ENCODE assay signal across 8 cellular contexts in genomic region chr2:10378189-10378588, GRCh38.
DNase-seq lines count a peak whose midpoint lies in the region; ATAC-seq and TF ChIP-seq lines count a peak whose summit lies in the region.

No MANE protein-coding gene starts in this region.

- TF ChIP-seq CTCF in Peyer's patch (IDR thresholded peaks at IDR 0.05), result no peak

- no peaks in the 10 kb centered on the region for H3K27me3 ChIP-seq in Peyer's patch
- no peaks in the 10 kb centered on the region for H3K27me3 ChIP-seq in H7 (ENCODE audit: control insufficient read depth, insufficient read depth, low read length)

- ATAC-seq in HG02973 (IDR thresholded peaks at IDR 0.05; ENCODE audit: unreplicated experiment), result peak; percentile 66

- peak overlapping the region in 1 of 4 donors; percentile 73 for H3K27ac ChIP-seq in Peyer's patch

- DNase-seq in NOMO-1 (lab: John Stamatoyannopoulos, UW; ENCODE audit: unreplicated experiment in 2 of 2), result peak; percentile 7 to 9
- DNase-seq in NOMO-1 treated with dmso at 0.1 percent for 144 hours (lab: John Stamatoyannopoulos, UW; ENCODE audit: unreplicated experiment), result no peak
- peak in 2 of 3 donors; percentile 86 to 87 for DNase-seq in Peyer's patch
- peak; percentile 35 for DNase-seq in stimulated activated CD4-positive, alpha-beta T cell treated with anti-CD3 and anti-CD28 coated beads, Interleukin-4, amount 100 ng/mL, for 24 hours
- DNase-seq in HuH-7.5 (ENCODE audit: low spot score), result no peak
- DNase-seq in H7, result no peak
- DNase-seq in EL, result no peak

- H3K4me1 ChIP-seq in Peyer's patch, result peaks cover 0 to 55% (median 35%) of the 10 kb centered on the region in 4 donors

- no peaks in the 10 kb centered on the region for H3K36me3 ChIP-seq in Peyer's patch
- no peaks in the 10 kb centered on the region for H3K36me3 ChIP-seq in H7 (replicated peaks; ENCODE audit: control insufficient read depth, insufficient read depth, low read length)

- no peak overlapping the region for H3K4me3 ChIP-seq in Peyer's patch
- no peak overlapping the region for H3K4me3 ChIP-seq in H7 (ENCODE audit: insufficient read depth, low read depth, low read length)

- TF ChIP-seq POLR2A in Peyer's patch (IDR thresholded peaks at IDR 0.05), result no peak

- no peaks in the 10 kb centered on the region for H3K9me3 ChIP-seq in Peyer's patch

Comparison
In these comparisons a context has a peak if more than half of its experiments do, and no peak if none do; other contexts are left out.
1. DNase-seq: peak in NOMO-1 (2 of 2), Peyer's patch (2 of 3) and stimulated activated CD4-positive, alpha-beta T cell treated with anti-CD3 and anti-CD28 coated beads, Interleukin-4, amount 100 ng/mL, for 24 hours (single experiment); none in NOMO-1 treated with dmso at 0.1 percent for 144 hours (single experiment), HuH-7.5 (single experiment), H7 (single experiment) and EL (single experiment).